10 cellular contexts compared by ENCODE assay signal in genomic region chr15:70806992-70807712, GRCh38. TPM values are rescaled to one million over a fixed set of nuclear protein-coding genes. Genes with fewer than 3 reads are reported as not detected.
A peak's percentile ranks its signal among the peaks of the same experiment; 100 is the strongest.
DNase-seq lines count a peak whose midpoint lies in the region; ATAC-seq, FAIRE-seq and TF ChIP-seq lines count a peak whose summit lies in the region.
"Had no signal": no experiment of that assay in that cellular context is flagged by ENCODE, and none has a peak within 500 bp of the region (broad histone marks: within the 10 kb centered on the region; RNA-seq: fewer than 3 reads in every experiment).

No MANE protein-coding gene starts in this region.

- TF ChIP-seq POLR2A in body of pancreas (IDR thresholded peaks at IDR 0.05) (no peak), stomach (IDR thresholded peaks at IDR 0.05) (no peak)

- H3K27me3 Mint-ChIP-seq in naive thymus-derived CD8-positive, alpha-beta T cell, result peaks cover 5 to 18% (median 10%) of the 10 kb centered on the region in 5 donors

- H3K9me3 ChIP-seq in MG63 (no peaks in the 10 kb centered on the region), body of pancreas (no peaks in the 10 kb centered on the region), kidney (ENCODE audit: control insufficient read depth in 1 of 2, low read length in 2 of 2) (no peaks in the 10 kb centered on the region), stomach (no peaks in the 10 kb centered on the region)

- H3K4me1 Mint-ChIP-seq in naive thymus-derived CD8-positive, alpha-beta T cell, result peaks cover 3 to 14% (median 4%) of the 10 kb centered on the region in 4 donors

- intact Hi-C loops in body of pancreas (cut with DNase I) (loop anchor here (10.0 kb wide), 1 partner anchor 122 kb away; no protein-coding TSS in a partner anchor), kidney (cut with DNase I) (no loop called here), stomach (cut with DNase I; ENCODE audit: low total_unique reads) (no loop called here)

- no peaks in the 10 kb centered on the region for H3K9me3 Mint-ChIP-seq in naive thymus-derived CD8-positive, alpha-beta T cell
- H3K9me3 Mint-ChIP-seq: activated CD4-positive, alpha-beta memory T cell treated with anti-CD3 and anti-CD28 coated beads, Interleukin-2, amount 10 ng/mL, durations not matched to agents 7 days and 5 days had no signal

- H3K36me3 ChIP-seq in MG63 (no peaks in the 10 kb centered on the region), body of pancreas (replicated peaks in 1 of 2; ENCODE audit: insufficient read depth in 1 of 2, low read depth in 2 of 2) (no peaks in the 10 kb centered on the region), kidney (ENCODE audit: control insufficient read depth in 1 of 2, insufficient read depth in 2 of 2, low read length in 2 of 2) (no peaks in the 10 kb centered on the region), stomach (no peaks in the 10 kb centered on the region)

- ATAC-seq in body of pancreas, result no peak
- no peak for ATAC-seq in HG02763 (IDR thresholded peaks at IDR 0.05; ENCODE audit: unreplicated experiment)
- no peak for ATAC-seq in naive thymus-derived CD8-positive, alpha-beta T cell

- peak; percentile 62 for DNase-seq in MG63
- peak in 3 of 4 donors; percentile 32 to 68 (median 51) for DNase-seq in body of pancreas
- peak; percentile 91 for DNase-seq in kidney
- peak; percentile 30 for DNase-seq in stomach
- no peak for DNase-seq in SHP77 (lab: John Stamatoyannopoulos, UW)
- DNase-seq in naive thymus-derived CD8-positive, alpha-beta T cell, result no peak
- DNase-seq in NCI-H2081 treated with DMSO at 0.1 percent for 48 hours (lab: John Stamatoyannopoulos, UW), result no peak
- DNase-seq: activated CD4-positive, alpha-beta memory T cell treated with anti-CD3 and anti-CD28 coated beads, Interleukin-2, amount 10 ng/mL, durations not matched to agents 7 days and 5 days had no signal

- H3K27ac ChIP-seq in body of pancreas (no peak overlapping the region), kidney (ENCODE audit: low read depth in 2 of 2, low read length in 2 of 2) (peak overlapping the region; percentile 39 to 72), stomach (peak overlapping the region in 2 of 5 donors; percentile 20 to 22)
- H3K27ac ChIP-seq: SK-N-MC had no signal

- no peak for TF ChIP-seq EP300 in stomach (IDR thresholded peaks at IDR 0.05)

- H3K27ac Mint-ChIP-seq in naive thymus-derived CD8-positive, alpha-beta T cell, result peak overlapping the region in 2 of 10 donors; percentile 13 to 32
- H3K27ac Mint-ChIP-seq: activated CD4-positive, alpha-beta memory T cell treated with anti-CD3 and anti-CD28 coated beads, Interleukin-2, amount 10 ng/mL, durations not matched to agents 7 days and 5 days had no signal

- FAIRE-seq in kidney (lab: Jason Lieb, UNC), result no peak

- H3K36me3 Mint-ChIP-seq in naive thymus-derived CD8-positive, alpha-beta T cell, result no peaks in the 10 kb centered on the region

- H3K27me3 ChIP-seq in MG63, result no peaks in the 10 kb centered on the region
- no peaks in the 10 kb centered on the region for H3K27me3 ChIP-seq in body of pancreas
- no peaks in the 10 kb centered on the region for H3K27me3 ChIP-seq in stomach

- TF ChIP-seq CTCF in body of pancreas (IDR thresholded peaks at IDR 0.05) (no peak), kidney (IDR thresholded peaks at IDR 0.05; ENCODE audit: borderline replicate concordance, extremely low read depth, insufficient read depth) (no peak), stomach (IDR thresholded peaks at IDR 0.05) (no peak)

- H3K4me3 Mint-ChIP-seq in naive thymus-derived CD8-positive, alpha-beta T cell, result no peak overlapping the region
- H3K4me3 Mint-ChIP-seq: activated CD4-positive, alpha-beta memory T cell treated with anti-CD3 and anti-CD28 coated beads, Interleukin-2, amount 10 ng/mL, durations not matched to agents 7 days and 5 days had no signal

- no peak overlapping the region for H3K9ac ChIP-seq in kidney (ENCODE audit: low read length in 2 of 2)

- H3K4me1 ChIP-seq in body of pancreas (no peaks in the 10 kb centered on the region), kidney (ENCODE audit: control insufficient read depth in 1 of 2, insufficient read depth in 1 of 2, low read depth in 1 of 2, low read length in 2 of 2) (peaks cover 9 to 12% of the 10 kb centered on the region in 2 donors), stomach (peaks cover 0 to 16% (median 3%) of the 10 kb centered on the region in 4 donors)

- no peak overlapping the region for H3K4me3 ChIP-seq in MG63
- H3K4me3 ChIP-seq in body of pancreas, result no peak overlapping the region
- H3K4me3 ChIP-seq in kidney (ENCODE audit: low read length in 2 of 2), result no peak overlapping the region
- no peak overlapping the region for H3K4me3 ChIP-seq in stomach
- H3K4me3 ChIP-seq: SK-N-MC had no signal

- POLR2A ChIA-PET in naive thymus-derived CD8-positive, alpha-beta T cell (lab: Charles Lee), result no interaction called here

- WGBS in body of pancreas, 2 donors, result 51 to 61% methylated on average over 9 of the region's 9 CpGs
- WGBS in stomach, 5 donors, result 67 to 77% (median 69%) methylated on average over 9 of the region's 9 CpGs

RNA-seq across cellular contexts. Expression of gene UACA, which starts 43.8 kb away (rescaled TPM):
- 37.6 and 51.6 TPM in 2 replicates for total RNA-seq in MG63 (2014; rRNA removed; shearing (Covaris generic); ENCODE audit: low replicate concordance)
- total RNA-seq in body of pancreas, result 10 to 100 TPM; 22.4 to 27.2 TPM
- 92.7 TPM for total RNA-seq in kidney
- polyA plus RNA-seq in kidney (ENCODE audit: insufficient read depth, low read depth, low replicate concordance), result 49.6 TPM
- total RNA-seq in stomach, result 100 to 1,000 TPM in 1 of 5 donors, 10 to 100 TPM in 3, 1 to 10 TPM in 1; 4.9 to 135 (median 48.1) TPM
- 10 to 100 TPM; 24.7 to 34.3 (median 29.0) TPM for polyA plus RNA-seq in stomach
- total RNA-seq in naive thymus-derived CD8-positive, alpha-beta T cell, result under 1 TPM in 1 of 2 experiments, not detected in 1; 0.13 TPM
- under 1 TPM in 2 of 3 donors, not detected in 1; 0.10 to 0.42 TPM for polyA plus RNA-seq in naive thymus-derived CD8-positive, alpha-beta T cell

RNA-seq across cellular contexts. Expression of gene LARP6, which starts 46.8 kb away (rescaled TPM):
- 62.8 and 116 TPM in 2 replicates for total RNA-seq in MG63 (2014; rRNA removed; shearing (Covaris generic); ENCODE audit: low replicate concordance)
- total RNA-seq in body of pancreas (10 to 100 TPM; 20.0 to 44.2 TPM), kidney (21.0 TPM), stomach (100 to 1,000 TPM in 1 of 5 donors, 10 to 100 TPM in 3, 1 to 10 TPM in 1; 9.8 to 127 (median 13.2) TPM)
- polyA plus RNA-seq in kidney (ENCODE audit: insufficient read depth, low read depth, low replicate concordance) (62.8 TPM), stomach (10 to 100 TPM; 12.7 to 34.6 (median 27.2) TPM)
- under 1 TPM in 1 of 2 experiments, not detected in 1; 0.36 TPM for total RNA-seq in naive thymus-derived CD8-positive, alpha-beta T cell
- under 1 TPM in 1 of 3 donors, not detected in 2; 0.03 TPM for polyA plus RNA-seq in naive thymus-derived CD8-positive, alpha-beta T cell
- total RNA-seq: activated CD4-positive, alpha-beta memory T cell treated with anti-CD3 and anti-CD28 coated beads, Interleukin-2, amount 10 ng/mL, durations not matched to agents 7 days and 5 days had no signal

Comparison
In these comparisons a context has a peak if more than half of its experiments do, and no peak if none do; other contexts are left out.
1. DNase-seq: peak in MG63 (single experiment), body of pancreas (3 of 4), kidney (single experiment) and stomach (single experiment); none in SHP77 (0 of 2), naive thymus-derived CD8-positive, alpha-beta T cell (0 of 10) and NCI-H2081 treated with DMSO at 0.1 percent for 48 hours (single experiment).
2. H3K27ac ChIP-seq: peak in kidney (2 of 2); none in body of pancreas (0 of 4).
3. RNA of gene UACA, which starts 43.8 kb away (total RNA-seq): 92.7 TPM in kidney (single experiment), 4.9 to 135 TPM in stomach, 37.6 to 51.6 TPM in MG63 and 22.4 to 27.2 TPM in body of pancreas; 0.13 TPM in naive thymus-derived CD8-positive, alpha-beta T cell; every median in the first group is over 4 times any median in the second.
4. RNA of gene LARP6, which starts 46.8 kb away (total RNA-seq): 62.8 to 116 TPM in MG63, 20.0 to 44.2 TPM in body of pancreas, 21.0 TPM in kidney (single experiment) and 9.8 to 127 TPM in stomach; 0.36 TPM in naive thymus-derived CD8-positive, alpha-beta T cell; every median in the first group is over 4 times any median in the second.